In the genomic region with DNA sequence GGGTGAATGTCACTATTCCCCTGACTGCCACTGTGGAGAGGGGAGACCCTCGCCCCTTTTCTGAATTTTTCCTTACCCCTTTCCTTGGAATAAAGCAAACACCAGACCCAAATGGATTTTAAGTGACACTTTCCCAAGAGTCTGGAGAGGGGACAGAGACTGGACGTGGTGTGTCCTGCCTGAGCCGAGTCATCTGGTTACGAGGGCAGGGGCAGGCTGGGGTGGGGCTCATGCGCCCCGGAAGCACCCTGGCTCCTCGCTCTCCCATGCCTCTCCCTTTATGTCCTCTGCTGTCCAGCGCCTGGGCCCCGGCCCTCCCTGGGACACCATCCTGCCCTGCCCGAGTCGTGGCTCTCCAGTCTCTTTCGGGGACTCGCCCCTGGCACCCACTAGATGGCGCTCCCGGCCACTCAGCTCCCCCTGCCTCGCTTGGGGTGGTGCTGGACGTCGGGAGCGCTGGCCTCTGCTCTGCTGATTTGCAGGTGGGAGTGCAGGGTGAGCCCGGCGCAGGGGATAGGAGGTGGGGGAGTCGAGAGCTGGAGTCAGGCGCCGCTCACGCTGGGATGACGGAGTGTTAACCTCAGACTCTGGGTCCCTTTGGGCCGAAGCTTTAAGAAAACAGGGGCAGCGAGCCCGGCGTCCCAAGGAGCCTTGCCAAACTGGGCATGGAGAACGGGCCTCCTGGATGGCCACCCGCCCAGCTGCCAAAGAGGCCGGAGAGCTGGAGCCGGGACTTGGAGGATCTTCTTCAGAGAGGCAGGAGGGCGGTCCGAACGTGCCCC, we compare ENCODE assay signal across 8 cellular contexts.
DNase-seq lines count a peak whose midpoint lies in the region; ATAC-seq and TF ChIP-seq lines count a peak whose summit lies in the region.

No MANE protein-coding gene starts in this region.

- H3K27me3 Mint-ChIP-seq in CD8-positive, alpha-beta memory T cell = peaks cover 4 to 22% of the 10 kb centered on the region in 2 donors

- peak; percentile 48 to 77 (median 56) for DNase-seq in CD8-positive, alpha-beta memory T cell
- DNase-seq in NCI-H526 (lab: John Stamatoyannopoulos, UW) = peak; percentile 77 to 95
- peak; percentile 56 to 65 for DNase-seq in activated CD4-positive, alpha-beta T cell treated with anti-CD3 and anti-CD28 coated beads, Interleukin-2, amount 50 U/mL, for 4 hours
- peak; percentile 77 for DNase-seq in dermis blood vessel endothelial cell
- DNase-seq in stimulated activated CD4-positive, alpha-beta T cell treated with anti-CD3 and anti-CD28 coated beads, Interleukin-2, amount 100 ng/mL, for 48 hours = peak; percentile 78 to 80

- H3K36me3 ChIP-seq in CD8-positive, alpha-beta memory T cell (ENCODE audit: insufficient read depth, low read length) = no peaks in the 10 kb centered on the region
- no peaks in the 10 kb centered on the region for H3K36me3 ChIP-seq in liver (ENCODE audit: control insufficient read depth in 4 of 4, insufficient read depth in 3 of 4, low read depth in 1 of 4, low read length in 3 of 4)

- ATAC-seq in HG02885 (IDR thresholded peaks at IDR 0.05; ENCODE audit: poor library complexity, unreplicated experiment) (peak; percentile 56), GM19328 (IDR thresholded peaks at IDR 0.05; ENCODE audit: unreplicated experiment) (no peak)

- no peak overlapping the region for H3K27ac ChIP-seq in CD8-positive, alpha-beta memory T cell (ENCODE audit: low read depth, low read length)
- H3K27ac ChIP-seq in liver (ENCODE audit: low read depth in 1 of 2, low read length in 2 of 2) = peak overlapping the region; percentile 42 to 69

- H3K9ac ChIP-seq in liver (ENCODE audit: low read depth in 1 of 2, low read length in 2 of 2) = peak overlapping the region in 1 of 2 donors; percentile 22

- peaks cover 18% of the 10 kb centered on the region for H3K4me1 ChIP-seq in CD8-positive, alpha-beta memory T cell (ENCODE audit: insufficient read depth, low read length)
- H3K4me1 ChIP-seq in liver (ENCODE audit: control insufficient read depth in 4 of 4, insufficient read depth in 4 of 4, low read length in 3 of 4) = peaks cover 3 to 24% (median 18%) of the 10 kb centered on the region in 4 donors

- H3K4me1 Mint-ChIP-seq in CD8-positive, alpha-beta memory T cell = peaks cover 14 to 23% (median 14%) of the 10 kb centered on the region in 3 donors

- H3K4me3 Mint-ChIP-seq in CD8-positive, alpha-beta memory T cell = peak overlapping the region; percentile 65 to 89 (median 85)

- TF ChIP-seq CTCF in liver (IDR thresholded peaks at IDR 0.05; ENCODE audit: low read depth, low read length, missing input control) = peak; percentile 71

- POLR2A ChIA-PET in CD8-positive, alpha-beta memory T cell (lab: Charles Lee) = interaction anchor here (0.9 kb wide), 1 partner anchor 131 kb away, joined by 3 read pairs; the partner anchor contains the start of genes PRDX5 and TRMT112

- 3% methylated on average over 37 of the region's 37 CpGs for WGBS in liver

- CTCF ChIA-PET in CD8-positive, alpha-beta memory T cell (lab: Charles Lee) = interaction anchor here (0.6 to 2.3 kb wide), 26 partner anchors 9 to 214 kb away, joined by 3 to 21 read pairs (median 4); partner anchors contain the start of genes PRDX5 and RPS6KA4

- H3K27me3 ChIP-seq in CD8-positive, alpha-beta memory T cell (ENCODE audit: insufficient read depth, low read length, poor library complexity, severe bottlenecking) = peaks cover 7% of the 10 kb centered on the region
- H3K27me3 ChIP-seq in liver (ENCODE audit: control insufficient read depth in 4 of 4, insufficient read depth in 4 of 4, low read length in 3 of 4) = no peaks in the 10 kb centered on the region

- peak overlapping the region; percentile 72 for H3K4me3 ChIP-seq in CD8-positive, alpha-beta memory T cell (ENCODE audit: low read length)
- peak overlapping the region in 2 of 3 donors; percentile 42 to 60 for H3K4me3 ChIP-seq in liver (ENCODE audit: low read depth in 1 of 3, low read length in 3 of 3)

- H3K36me3 Mint-ChIP-seq in CD8-positive, alpha-beta memory T cell = no peaks in the 10 kb centered on the region

- no peaks in the 10 kb centered on the region for H3K9me3 Mint-ChIP-seq in CD8-positive, alpha-beta memory T cell

- H3K9me3 ChIP-seq in CD8-positive, alpha-beta memory T cell (ENCODE audit: low read length) = no peaks in the 10 kb centered on the region
- no peaks in the 10 kb centered on the region for H3K9me3 ChIP-seq in liver (ENCODE audit: control insufficient read depth in 4 of 4, low read length in 3 of 4)

- peak overlapping the region in 4 of 8 donors; percentile 22 to 71 (median 36) for H3K27ac Mint-ChIP-seq in CD8-positive, alpha-beta memory T cell

- peak; percentile 75 to 78 for TF ChIP-seq RAD21 in liver (IDR thresholded peaks at IDR 0.05)

TF ChIP-seq in liver, 16 proteins besides CTCF, POLR2A, EP300 and RAD21:
- TF ChIP-seq SP1 (IDR thresholded peaks at IDR 0.05) = no peak
- TF ChIP-seq, protein P1, sequence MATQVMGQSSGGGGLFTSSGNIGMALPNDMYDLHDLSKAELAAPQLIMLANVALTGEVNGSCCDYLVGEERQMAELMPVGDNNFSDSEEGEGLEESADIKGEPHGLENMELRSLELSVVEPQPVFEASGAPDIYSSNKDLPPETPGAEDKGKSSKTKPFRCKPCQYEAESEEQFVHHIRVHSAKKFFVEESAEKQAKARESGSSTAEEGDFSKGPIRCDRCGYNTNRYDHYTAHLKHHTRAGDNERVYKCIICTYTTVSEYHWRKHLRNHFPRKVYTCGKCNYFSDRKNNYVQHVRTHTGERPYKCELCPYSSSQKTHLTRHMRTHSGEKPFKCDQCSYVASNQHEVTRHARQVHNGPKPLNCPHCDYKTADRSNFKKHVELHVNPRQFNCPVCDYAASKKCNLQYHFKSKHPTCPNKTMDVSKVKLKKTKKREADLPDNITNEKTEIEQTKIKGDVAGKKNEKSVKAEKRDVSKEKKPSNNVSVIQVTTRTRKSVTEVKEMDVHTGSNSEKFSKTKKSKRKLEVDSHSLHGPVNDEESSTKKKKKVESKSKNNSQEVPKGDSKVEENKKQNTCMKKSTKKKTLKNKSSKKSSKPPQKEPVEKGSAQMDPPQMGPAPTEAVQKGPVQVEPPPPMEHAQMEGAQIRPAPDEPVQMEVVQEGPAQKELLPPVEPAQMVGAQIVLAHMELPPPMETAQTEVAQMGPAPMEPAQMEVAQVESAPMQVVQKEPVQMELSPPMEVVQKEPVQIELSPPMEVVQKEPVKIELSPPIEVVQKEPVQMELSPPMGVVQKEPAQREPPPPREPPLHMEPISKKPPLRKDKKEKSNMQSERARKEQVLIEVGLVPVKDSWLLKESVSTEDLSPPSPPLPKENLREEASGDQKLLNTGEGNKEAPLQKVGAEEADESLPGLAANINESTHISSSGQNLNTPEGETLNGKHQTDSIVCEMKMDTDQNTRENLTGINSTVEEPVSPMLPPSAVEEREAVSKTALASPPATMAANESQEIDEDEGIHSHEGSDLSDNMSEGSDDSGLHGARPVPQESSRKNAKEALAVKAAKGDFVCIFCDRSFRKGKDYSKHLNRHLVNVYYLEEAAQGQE (IDR thresholded peaks at IDR 0.05) = peak; percentile 61
